Comparison of ENCODE assay signal across 29 cellular contexts in genomic region chr10:10777723-10778122, GRCh38.
"Had no signal": no experiment of that assay in that cellular context is flagged by ENCODE, and none has a peak within 500 bp of the region (broad histone marks: within the 10 kb centered on the region; RNA-seq: fewer than 3 reads in every experiment).

No MANE protein-coding gene starts in this region.

- DNase-seq: activated CD4-positive, alpha-beta memory T cell treated with anti-CD3 and anti-CD28 coated beads for 36 hours; activated CD4-positive, alpha-beta T cell treated with anti-CD3 and anti-CD28 coated beads, Interleukin-2, amount 10 ng/mL, durations not matched to agents 7 days and 5 days; activated CD4-positive, CD25-positive, alpha-beta regulatory T cell; activated CD8-positive, alpha-beta memory T cell treated with anti-CD3 and anti-CD28 coated beads for 24 hours; activated gamma-delta T cell treated with Interleukin-2 at 50 U/mL for 16 hours; activated naive CD4-positive, alpha-beta T cell treated with anti-CD3 and anti-CD28 coated beads, Interleukin-2, amount 10 ng/mL, durations not matched to agents 7 days and 5 days; activated naive CD8-positive, alpha-beta T cell treated with anti-CD3 and anti-CD28 coated beads for 36 hours; activated T-cell treated with anti-CD3 and anti-CD28 coated beads, Interleukin-2, amount 50 U/mL, for 48 hours; central memory CD4-positive, alpha-beta T cell; MV-4-11; NCI-H1092 treated with DMSO at 0.1 percent for 48 hours; NCI-H1417 treated with DMSO at 0.1 percent for 48 hours; NCI-H1694; NCI-H2029; NCI-H2107; NCI-H2171 treated with DMSO at 0.1 percent for 48 hours; NCI-H345; NCI-H510A; NCI-H526 treated with DMSO at 0.1 percent for 48 hours; NCI-H82; NK-92 treated with Interleukin-12 subunit alpha and Interleukin-12 subunit beta, amount 100 ng/mL, for 24 hours; RPMI8226; T-helper 1 cell had no signal

- ATAC-seq: Panc1, Right ventricle myocardium inferior had no signal

- H3K36me3 ChIP-seq: breast epithelium had no signal

- H3K27me3 ChIP-seq: breast epithelium had no signal

- H3K4me1 Mint-ChIP-seq: activated CD4-positive, alpha-beta T cell treated with anti-CD3 and anti-CD28 coated beads, Interleukin-2, amount 10 ng/mL, durations not matched to agents 7 days and 5 days; activated naive CD4-positive, alpha-beta T cell treated with anti-CD3 and anti-CD28 coated beads, Interleukin-2, amount 10 ng/mL, durations not matched to agents 7 days and 5 days; activated naive CD8-positive, alpha-beta T cell treated with anti-CD3 and anti-CD28 coated beads for 36 hours had no signal

- H3K4me1 ChIP-seq: breast epithelium had no signal

- H3K27ac Mint-ChIP-seq: activated CD4-positive, alpha-beta memory T cell treated with anti-CD3 and anti-CD28 coated beads for 36 hours; activated CD4-positive, alpha-beta T cell treated with anti-CD3 and anti-CD28 coated beads, Interleukin-2, amount 10 ng/mL, durations not matched to agents 7 days and 5 days; activated naive CD4-positive, alpha-beta T cell treated with anti-CD3 and anti-CD28 coated beads, Interleukin-2, amount 10 ng/mL, durations not matched to agents 7 days and 5 days; activated naive CD8-positive, alpha-beta T cell treated with anti-CD3 and anti-CD28 coated beads for 36 hours; activated T-helper 2 cell treated with anti-CD3 and anti-CD28 coated beads, Interferon-gamma antibody, Interleukin-2, Interleukin-4, amounts not matched to agents 10 μg/mL and 5 μg/mL and 100 μg/mL, durations not matched to agents 14 hours and 24 hours and 36 hours had no signal

- H3K36me3 Mint-ChIP-seq: activated CD4-positive, alpha-beta memory T cell treated with anti-CD3 and anti-CD28 coated beads for 36 hours; activated naive CD4-positive, alpha-beta T cell treated with anti-CD3 and anti-CD28 coated beads, Interleukin-2, amount 10 ng/mL, durations not matched to agents 7 days and 5 days; activated naive CD8-positive, alpha-beta T cell treated with anti-CD3 and anti-CD28 coated beads for 36 hours had no signal

- H3K4me3 Mint-ChIP-seq: activated CD4-positive, alpha-beta memory T cell treated with anti-CD3 and anti-CD28 coated beads for 36 hours; activated CD4-positive, alpha-beta T cell treated with anti-CD3 and anti-CD28 coated beads, Interleukin-2, amount 10 ng/mL, durations not matched to agents 7 days and 5 days; activated naive CD4-positive, alpha-beta T cell treated with anti-CD3 and anti-CD28 coated beads, Interleukin-2, amount 10 ng/mL, durations not matched to agents 7 days and 5 days; activated naive CD8-positive, alpha-beta T cell treated with anti-CD3 and anti-CD28 coated beads for 36 hours had no signal

- H3K27ac ChIP-seq: breast epithelium, SK-N-MC, VCaP had no signal

- H3K4me3 ChIP-seq: breast epithelium, SK-N-MC had no signal

- H3K9me3 ChIP-seq: breast epithelium had no signal

- H3K9me3 Mint-ChIP-seq: activated CD4-positive, alpha-beta memory T cell treated with anti-CD3 and anti-CD28 coated beads for 36 hours; activated naive CD4-positive, alpha-beta T cell treated with anti-CD3 and anti-CD28 coated beads, Interleukin-2, amount 10 ng/mL, durations not matched to agents 7 days and 5 days; activated naive CD8-positive, alpha-beta T cell treated with anti-CD3 and anti-CD28 coated beads for 36 hours; activated T-helper 2 cell treated with anti-CD3 and anti-CD28 coated beads, Interferon-gamma antibody, Interleukin-2, Interleukin-4, amounts not matched to agents 10 μg/mL and 5 μg/mL and 100 μg/mL, durations not matched to agents 14 hours and 24 hours and 36 hours had no signal
